In the genomic region with DNA sequence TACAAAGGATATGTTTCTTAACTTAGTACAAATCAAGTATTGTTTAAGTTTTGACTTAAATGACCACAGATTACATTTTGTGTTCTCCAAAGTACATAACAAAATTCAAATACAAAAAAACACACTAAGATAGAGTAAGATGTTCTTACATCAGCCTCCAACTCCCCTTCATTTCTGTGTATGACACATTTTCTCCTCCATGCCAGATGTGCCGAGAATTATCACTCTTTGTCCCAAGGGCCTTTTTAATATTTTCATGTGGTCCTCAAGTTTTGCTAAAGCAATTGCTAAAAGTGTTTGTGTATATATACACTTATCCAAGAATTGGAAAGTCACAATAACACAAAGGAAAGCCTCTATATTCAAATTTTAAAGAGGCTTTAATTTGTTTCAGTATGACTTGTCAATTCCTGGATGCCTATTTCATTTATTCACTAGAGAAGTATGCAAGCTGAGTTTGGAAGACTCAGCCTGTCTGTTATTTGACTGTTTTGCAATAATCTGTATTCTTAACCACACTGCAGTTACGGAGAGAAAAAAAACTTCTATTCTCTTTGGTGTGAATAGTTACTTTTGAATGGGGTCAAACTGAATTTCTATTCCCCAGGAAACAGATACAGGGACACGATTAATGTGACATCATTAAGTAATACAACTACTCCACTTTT, we compare ENCODE assay signal across 14 cellular contexts.
DNase-seq lines count a peak whose midpoint lies in the region; ATAC-seq and TF ChIP-seq lines count a peak whose summit lies in the region.
"Had no signal": no experiment of that assay in that cellular context is flagged by ENCODE, and none has a peak within 500 bp of the region (broad histone marks: within the 10 kb centered on the region; RNA-seq: fewer than 3 reads in every experiment).

No MANE protein-coding gene starts in this region.

- WGBS in gastroesophageal sphincter (ENCODE audit: low coverage in 1 of 2), 2 donors: 56 to 59% methylated on average over 3 of the region's 3 CpGs
- 66 to 72% methylated on average over 3 of the region's 3 CpGs for WGBS in aorta, 2 donors

- TF ChIP-seq POLR2A in gastroesophageal sphincter (IDR thresholded peaks at IDR 0.05): no peak

- intact Hi-C loops in Right ventricle myocardium superior (cut with DNase I): no loop called here
- intact Hi-C loops in cardiac septum (cut with DNase I): no loop called here
- intact Hi-C loops in aorta (cut with DNase I): no loop called here

- no peaks in the 10 kb centered on the region for H3K4me1 ChIP-seq in gastroesophageal sphincter
- no peaks in the 10 kb centered on the region for H3K4me1 ChIP-seq in aorta (ENCODE audit: control insufficient read depth in 1 of 2, insufficient read depth in 2 of 2, low read length in 2 of 2)
- H3K4me1 ChIP-seq: Peyer's patch had no signal

- peak; percentile 48 for ATAC-seq in Right ventricle myocardium superior (ENCODE audit: poor library complexity)
- peak; percentile 74 for ATAC-seq in gastroesophageal sphincter
- peak; percentile 39 for ATAC-seq in aorta (ENCODE audit: low FRiP score)

- no peak overlapping the region for H3K4me3 ChIP-seq in astrocyte of the cerebellum (ENCODE audit: low read depth, low read length)
- no peak overlapping the region for H3K4me3 ChIP-seq in gastroesophageal sphincter
- no peak overlapping the region for H3K4me3 ChIP-seq in aorta (ENCODE audit: low read length in 2 of 2)
- H3K4me3 ChIP-seq: Peyer's patch, skin epidermis had no signal

- H3K27me3 ChIP-seq in gastroesophageal sphincter (no peaks in the 10 kb centered on the region), aorta (ENCODE audit: control insufficient read depth in 1 of 2, insufficient read depth in 2 of 2, low read length in 1 of 2) (no peaks in the 10 kb centered on the region)
- H3K27me3 ChIP-seq: Peyer's patch had no signal

- H3K27ac ChIP-seq in gastroesophageal sphincter: no peak overlapping the region
- H3K27ac ChIP-seq in aorta (ENCODE audit: low read depth in 1 of 2, low read length in 2 of 2): no peak overlapping the region
- H3K27ac ChIP-seq: Peyer's patch had no signal

- no peaks in the 10 kb centered on the region for H3K36me3 ChIP-seq in gastroesophageal sphincter
- H3K36me3 ChIP-seq in aorta (ENCODE audit: control insufficient read depth in 1 of 2, insufficient read depth in 2 of 2, low read length in 1 of 2): no peaks in the 10 kb centered on the region
- H3K36me3 ChIP-seq: Peyer's patch had no signal

- TF ChIP-seq CTCF in astrocyte of the cerebellum (IDR thresholded peaks at IDR 0.05; ENCODE audit: low read depth, low read length, missing control alignments): no peak
- TF ChIP-seq CTCF in gastroesophageal sphincter (IDR thresholded peaks at IDR 0.05): no peak

- DNase-seq in Right ventricle myocardium superior (no peak), cardiac septum (ENCODE audit: low spot score) (no peak), astrocyte of the cerebellum (ENCODE audit: low read depth) (peak; percentile 8), aorta (no peak), NCI-H2227 treated with DMSO at 0.1 percent for 48 hours (lab: John Stamatoyannopoulos, UW) (no peak), UCSD-AML1 (lab: John Stamatoyannopoulos, UW; ENCODE audit: unreplicated experiment) (no peak), NCI-H526 (lab: John Stamatoyannopoulos, UW) (no peak)
- DNase-seq: Kasumi-1; NCI-H1694; NCI-H69; Peyer's patch; stimulated activated naive CD4-positive, alpha-beta T cell had no signal

- no peaks in the 10 kb centered on the region for H3K9me3 ChIP-seq in gastroesophageal sphincter
- H3K9me3 ChIP-seq in aorta (ENCODE audit: control insufficient read depth, low read length): no peaks in the 10 kb centered on the region
- H3K9me3 ChIP-seq: Peyer's patch had no signal

- no peak for TF ChIP-seq EP300 in gastroesophageal sphincter (IDR thresholded peaks at IDR 0.05)

- in situ Hi-C loops in astrocyte of the cerebellum (cut with HindIII; ENCODE audit: low sequenced_read_pairs): no loop called here
